Comparison of ENCODE assay signal across 23 cellular contexts in the genomic region with DNA sequence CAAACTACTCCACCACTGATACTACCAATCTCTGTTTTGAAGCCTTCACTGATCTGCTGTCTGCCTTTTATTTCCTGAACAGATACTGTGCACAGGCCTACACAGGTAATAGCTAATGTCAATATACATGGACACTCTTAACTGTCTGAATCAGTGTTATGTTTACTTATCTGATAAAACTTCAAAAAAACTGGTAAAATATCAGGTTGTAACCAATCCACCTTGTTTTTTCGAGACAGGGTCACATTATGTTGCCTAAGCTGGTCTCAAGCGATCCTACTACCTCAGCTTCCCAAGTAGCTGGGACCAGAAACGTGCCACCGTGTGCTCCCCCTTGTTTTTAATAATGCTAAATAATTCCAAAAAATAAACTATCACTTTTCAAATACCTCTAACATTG. TPM values are rescaled to one million over a fixed set of nuclear protein-coding genes. Genes with fewer than 3 reads are reported as not detected.
DNase-seq lines count a peak whose midpoint lies in the region; ATAC-seq and TF ChIP-seq lines count a peak whose summit lies in the region.
"Had no signal": no experiment of that assay in that cellular context is flagged by ENCODE, and none has a peak within 500 bp of the region (broad histone marks: within the 10 kb centered on the region; RNA-seq: fewer than 3 reads in every experiment).

No MANE protein-coding gene starts in this region.

- ATAC-seq in T-helper 17 cell (no peak), left lobe of liver (peak; percentile 59), GM18858 (IDR thresholded peaks at IDR 0.05; ENCODE audit: unreplicated experiment) (no peak)
- ATAC-seq in stimulated activated naive B cell treated with anti-CD40 and anti-IgM and Interleukin-4, amounts not matched to agents 10 μg/mL and 1 μg/mL and 100 μg/mL, for 72 hours (replicated peaks): no peak
- ATAC-seq: psoas muscle, SK-N-SH treated with all-trans-retinoic acid at 6 μM for 48 hours had no signal

- H3K36me3 Mint-ChIP-seq in T-helper 17 cell (ENCODE audit: low read depth) (peaks cover 11% of the 10 kb centered on the region), mesothelial cell of epicardium (peaks cover 36% of the 10 kb centered on the region)
- peaks cover 22 to 43% of the 10 kb centered on the region in 2 donors for H3K36me3 Mint-ChIP-seq in stimulated activated naive B cell treated with anti-CD40 and anti-IgM and Interleukin-4, amounts not matched to agents 10 μg/mL and 1 μg/mL and 100 μg/mL, for 72 hours

- H3K27ac Mint-ChIP-seq in T-helper 17 cell: peak overlapping the region; percentile 39
- H3K27ac Mint-ChIP-seq in stimulated activated naive B cell treated with anti-CD40 and anti-IgM and Interleukin-4, amounts not matched to agents 10 μg/mL and 1 μg/mL and 100 μg/mL, for 72 hours: peak overlapping the region; percentile 25
- no peak overlapping the region for H3K27ac Mint-ChIP-seq in mesothelial cell of epicardium
- H3K27ac Mint-ChIP-seq: activated CD4-positive, alpha-beta memory T cell treated with anti-CD3 and anti-CD28 coated beads, Interleukin-2, amount 10 ng/mL, durations not matched to agents 7 days and 5 days had no signal

- no peaks in the 10 kb centered on the region for H3K9me3 Mint-ChIP-seq in stimulated activated naive B cell treated with anti-CD40 and anti-IgM and Interleukin-4, amounts not matched to agents 10 μg/mL and 1 μg/mL and 100 μg/mL, for 72 hours
- H3K9me3 Mint-ChIP-seq in mesothelial cell of epicardium: no peaks in the 10 kb centered on the region
- H3K9me3 Mint-ChIP-seq: activated CD4-positive, alpha-beta memory T cell treated with anti-CD3 and anti-CD28 coated beads, Interleukin-2, amount 10 ng/mL, durations not matched to agents 7 days and 5 days; central memory CD8-positive, alpha-beta T cell; neural crest cell had no signal

- H3K4me3 Mint-ChIP-seq in T-helper 17 cell (no peak overlapping the region), mesothelial cell of epicardium (no peak overlapping the region)
- no peak overlapping the region for H3K4me3 Mint-ChIP-seq in stimulated activated naive B cell treated with anti-CD40 and anti-IgM and Interleukin-4, amounts not matched to agents 10 μg/mL and 1 μg/mL and 100 μg/mL, for 72 hours
- H3K4me3 Mint-ChIP-seq: activated CD4-positive, alpha-beta memory T cell treated with anti-CD3 and anti-CD28 coated beads, Interleukin-2, amount 10 ng/mL, durations not matched to agents 7 days and 5 days; central memory CD8-positive, alpha-beta T cell; neural crest cell had no signal

- DNase-seq in DMS53 treated with DMSO at 0.1 percent for 48 hours (lab: John Stamatoyannopoulos, UW; ENCODE audit: unreplicated experiment): peak; percentile 57
- no peak for DNase-seq in T-helper 17 cell
- DNase-seq in left lobe of liver (ENCODE audit: low spot score): no peak
- DNase-seq in stimulated activated naive B cell treated with anti-CD40 and anti-IgM and Interleukin-4, amounts not matched to agents 10 μg/mL and 1 μg/mL and 100 μg/mL, for 72 hours: no peak
- no peak for DNase-seq in NCI-H187 (lab: John Stamatoyannopoulos, UW)
- no peak for DNase-seq in putamen (ENCODE audit: low spot score)
- no peak for DNase-seq in mesothelial cell of epicardium (ENCODE audit: low spot score in 2 of 2, unreplicated experiment in 2 of 2)
- DNase-seq: ACHN; activated CD4-positive, alpha-beta memory T cell treated with anti-CD3 and anti-CD28 coated beads, Interleukin-2, amount 10 ng/mL, durations not matched to agents 7 days and 5 days; activated T-cell treated with anti-CD3 and anti-CD28 coated beads for 4 hours; C1 segment of cervical spinal cord; Karpas-422; NCI-H1092; NCI-H510A; NK-92 treated with Interleukin-12 subunit alpha and Interleukin-12 subunit beta, amount 100 ng/mL, for 24 hours; psoas muscle; stimulated activated CD4-positive, alpha-beta T cell treated with anti-CD3 and anti-CD28 coated beads, Interleukin-4, amount 100 ng/mL, for 24 hours; T1000; uterus had no signal

- H3K27me3 Mint-ChIP-seq in T-helper 17 cell: no peaks in the 10 kb centered on the region
- no peaks in the 10 kb centered on the region for H3K27me3 Mint-ChIP-seq in stimulated activated naive B cell treated with anti-CD40 and anti-IgM and Interleukin-4, amounts not matched to agents 10 μg/mL and 1 μg/mL and 100 μg/mL, for 72 hours
- H3K27me3 Mint-ChIP-seq in mesothelial cell of epicardium (ENCODE audit: low read depth): no peaks in the 10 kb centered on the region
- H3K27me3 Mint-ChIP-seq: activated CD4-positive, alpha-beta memory T cell treated with anti-CD3 and anti-CD28 coated beads, Interleukin-2, amount 10 ng/mL, durations not matched to agents 7 days and 5 days; central memory CD8-positive, alpha-beta T cell had no signal

- H3K4me1 Mint-ChIP-seq in T-helper 17 cell: peaks cover 6% of the 10 kb centered on the region
- no peaks in the 10 kb centered on the region for H3K4me1 Mint-ChIP-seq in stimulated activated naive B cell treated with anti-CD40 and anti-IgM and Interleukin-4, amounts not matched to agents 10 μg/mL and 1 μg/mL and 100 μg/mL, for 72 hours
- no peaks in the 10 kb centered on the region for H3K4me1 Mint-ChIP-seq in mesothelial cell of epicardium
- H3K4me1 Mint-ChIP-seq: activated CD4-positive, alpha-beta memory T cell treated with anti-CD3 and anti-CD28 coated beads, Interleukin-2, amount 10 ng/mL, durations not matched to agents 7 days and 5 days; neural crest cell had no signal

- H3K9me3 ChIP-seq in T-helper 17 cell (ENCODE audit: control insufficient read depth, low read length, poor library complexity, severe bottlenecking): no peaks in the 10 kb centered on the region
- H3K9me3 ChIP-seq: psoas muscle, uterus had no signal

- no peak for TF ChIP-seq CTCF in mesothelial cell of epicardium (IDR thresholded peaks at IDR 0.05; ENCODE audit: unreplicated experiment)

RNA-seq across cellular contexts. Expression of gene HECTD1, which starts 43.5 kb away (rescaled TPM):
- total RNA-seq in T-helper 17 cell (100 to 1,000 TPM; 170 to 181 TPM), left lobe of liver (165 TPM), mesothelial cell of epicardium (177 to 195 TPM (median 184 TPM) in 3 replicates)
